15 cellular contexts compared by ENCODE assay signal in the genomic region with DNA sequence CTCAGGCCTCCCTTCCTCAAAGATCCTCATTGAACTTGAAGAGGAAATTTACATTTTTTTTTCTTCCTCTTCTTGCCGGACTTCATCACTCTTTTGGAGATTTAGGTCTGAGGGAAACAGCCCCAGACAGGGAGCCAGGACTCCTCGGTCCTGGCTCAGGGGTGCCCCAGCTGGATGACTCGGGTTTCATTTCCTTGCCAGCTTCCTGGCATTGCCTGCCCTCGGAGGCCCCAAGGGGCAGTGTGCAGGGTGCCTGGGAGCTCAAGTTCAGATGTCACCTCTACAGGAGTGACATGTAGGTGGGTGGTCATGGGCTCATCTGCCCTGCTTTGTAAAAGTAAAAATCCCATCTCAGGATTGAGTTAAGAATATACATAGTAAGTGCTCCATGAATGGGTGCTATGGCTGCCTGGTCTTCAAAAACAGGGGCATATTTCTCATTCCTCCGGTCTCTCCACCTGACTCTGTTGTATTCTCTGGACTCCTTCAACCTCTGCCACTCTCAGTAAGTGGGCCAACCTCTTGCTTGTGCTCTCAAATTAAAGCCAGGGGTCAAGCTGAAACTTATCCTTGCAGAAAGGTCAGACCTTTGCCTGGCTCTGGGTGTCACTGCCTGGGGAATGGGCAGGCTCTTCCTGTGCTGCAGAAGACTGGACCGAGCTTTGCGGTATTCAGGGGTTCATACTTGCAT. TPM values are rescaled to one million over a fixed set of nuclear protein-coding genes. Genes with fewer than 3 reads are reported as not detected.
DNase-seq lines count a peak whose midpoint lies in the region; ATAC-seq and TF ChIP-seq lines count a peak whose summit lies in the region.
"Had no signal": no experiment of that assay in that cellular context is flagged by ENCODE, and none has a peak within 500 bp of the region (broad histone marks: within the 10 kb centered on the region; RNA-seq: fewer than 3 reads in every experiment).

No MANE protein-coding gene starts in this region.

- peaks cover 15% of the 10 kb centered on the region for H3K9me3 ChIP-seq in BLaER1
- H3K9me3 ChIP-seq in KOPT-K1 (ENCODE audit: insufficient read depth, low read length, poor library complexity, severe bottlenecking), result peaks cover 19% of the 10 kb centered on the region
- no peaks in the 10 kb centered on the region for H3K9me3 ChIP-seq in right cardiac atrium (ENCODE audit: control insufficient read depth, low read length)

- DNase-seq in right cardiac atrium, result peak in 1 of 3 donors; percentile 58
- DNase-seq in retinal pigment epithelial cell (ENCODE audit: low read depth), result no peak
- DNase-seq in ACHN, result no peak
- DNase-seq in stimulated activated CD8-positive, alpha-beta memory T cell treated with anti-CD3 and anti-CD28 coated beads, Interleukin-4, amount 100 ng/mL, for 48 hours, result no peak
- DNase-seq in stimulated activated CD4-positive, alpha-beta T cell treated with anti-CD3 and anti-CD28 coated beads, Interleukin-2, amount 100 ng/mL, for 24 hours, result no peak
- DNase-seq: DMS 273 treated with DMSO at 0.1 percent for 48 hours, H9, NCI-H187 treated with DMSO at 0.1 percent for 48 hours, NCI-H446, NCI-H748 treated with DMSO at 0.1 percent for 48 hours, PC-3 had no signal

- peak overlapping the region; percentile 75 for H3K4me2 ChIP-seq in BLaER1

- no peak overlapping the region; the same call in 1 of the 2 replicates for H3K9ac ChIP-seq in BLaER1

- peak; percentile 8 for TF ChIP-seq CTCF in retinal pigment epithelial cell (conservative IDR thresholded peaks at IDR 0.05; ENCODE audit: low read depth, low read length)

- H3K4me1 ChIP-seq in BLaER1, result peaks cover 31% of the 10 kb centered on the region
- H3K4me1 ChIP-seq in right cardiac atrium (ENCODE audit: control insufficient read depth, insufficient read depth, low read length), result peaks cover 52% of the 10 kb centered on the region

- in situ Hi-C loops in ACHN (cut with HindIII; ENCODE audit: low pct_ligation_motif_present, low pct_unique_long_range_greater_than_20kb, low sequenced_read_pairs), result no loop called here

- intact Hi-C loops in right cardiac atrium (cut with DNase I), result no loop called here

- H3K27ac ChIP-seq in BLaER1, result no peak overlapping the region
- peak overlapping the region; percentile 31 for H3K27ac ChIP-seq in KOPT-K1 (ENCODE audit: low read depth, low read length, poor library complexity, severe bottlenecking)
- peak overlapping the region; percentile 47 for H3K27ac ChIP-seq in right cardiac atrium (ENCODE audit: low read length)

- H3K27me3 ChIP-seq in BLaER1 (no peaks in the 10 kb centered on the region), right cardiac atrium (ENCODE audit: control insufficient read depth, insufficient read depth) (no peaks in the 10 kb centered on the region)

- no peaks in the 10 kb centered on the region for H4K20me1 ChIP-seq in BLaER1

- no peaks in the 10 kb centered on the region for H3K36me3 ChIP-seq in BLaER1
- H3K36me3 ChIP-seq in KOPT-K1 (ENCODE audit: insufficient read depth, low read length), result peaks cover 47% of the 10 kb centered on the region

- WGBS in right cardiac atrium, result 49% methylated on average over 7 of the region's 7 CpGs

- ATAC-seq in right cardiac atrium (no peak), HG02973 (IDR thresholded peaks at IDR 0.05; ENCODE audit: unreplicated experiment) (no peak)
- ATAC-seq: PC-3 had no signal

- no peak overlapping the region for H3K4me3 ChIP-seq in BLaER1
- no peak overlapping the region for H3K4me3 ChIP-seq in right cardiac atrium (ENCODE audit: low read length)
- H3K4me3 ChIP-seq in retinal pigment epithelial cell (ENCODE audit: low read length), result no peak overlapping the region

RNA-seq across cellular contexts. Expression of a gene that starts 51.8 kb away (rescaled TPM):
- total RNA-seq in right cardiac atrium, result 10 to 100 TPM; 54.5 to 68.8 (median 63.2) TPM
- polyA plus RNA-seq in right cardiac atrium, result 31.6 TPM
- polyA plus RNA-seq: CD8-positive, alpha-beta memory T cell had no signal
